In genomic region chr22:45462034-45462655, GRCh38 we compare ENCODE assay signal across 18 cellular contexts. TPM values are rescaled to one million over a fixed set of nuclear protein-coding genes. Genes with fewer than 3 reads are reported as not detected.
DNase-seq lines count a peak whose midpoint lies in the region; ATAC-seq and TF ChIP-seq lines count a peak whose summit lies in the region.
"Had no signal": no experiment of that assay in that cellular context is flagged by ENCODE, and none has a peak within 500 bp of the region (broad histone marks: within the 10 kb centered on the region; RNA-seq: fewer than 3 reads in every experiment).

No MANE protein-coding gene starts in this region.

- TF ChIP-seq CTCF in GM12872 (IDR thresholded peaks at IDR 0.05; ENCODE audit: insufficient read depth, low read depth, low read length) = peak; percentile 45; the same call in 1 of the 3 replicates
- no peak for TF ChIP-seq CTCF in right atrium auricular region (IDR thresholded peaks at IDR 0.05)

- peaks cover 0 to 7% of the 10 kb centered on the region in 2 donors for H3K9me3 ChIP-seq in right atrium auricular region

- peaks cover 0 to 4% of the 10 kb centered on the region in 2 donors for H3K4me1 ChIP-seq in right atrium auricular region

- no peaks in the 10 kb centered on the region for H3K27me3 ChIP-seq in right atrium auricular region
- H3K27me3 ChIP-seq: dorsolateral prefrontal cortex, stomach had no signal

- DNase-seq in HuH-7 (ENCODE audit: low spot score) (peak; percentile 69), SK-MEL-5 (ENCODE audit: low read depth, low spot score) (peak; percentile 34), left kidney (ENCODE audit: low read depth, low spot score) (peak; percentile 48), right atrium auricular region (ENCODE audit: low spot score) (no peak), GM19238 (ENCODE audit: insufficient read length, low spot score) (no peak), NCI-H1417 treated with DMSO at 0.1 percent for 48 hours (lab: John Stamatoyannopoulos, UW) (no peak)
- DNase-seq: activated CD8-positive, alpha-beta memory T cell treated with anti-CD3 and anti-CD28 coated beads, Interleukin-2, amount 50 U/mL, for 48 hours; CD8-positive, alpha-beta memory T cell; dorsolateral prefrontal cortex; NCI-H1092; OCI-M1; stimulated activated CD4-positive, alpha-beta T cell treated with anti-CD3 and anti-CD28 coated beads, Interleukin-4, amount 100 ng/mL, for 1 hour; stomach had no signal

- in situ Hi-C loops in SK-MEL-5 (cut with HindIII; ENCODE audit: low pct_unique_long_range_greater_than_20kb, low sequenced_read_pairs) = no loop called here

- H3K36me3 ChIP-seq in right atrium auricular region = no peaks in the 10 kb centered on the region
- H3K36me3 ChIP-seq: stomach had no signal

- no peak for ATAC-seq in HG03460 (IDR thresholded peaks at IDR 0.05; ENCODE audit: unreplicated experiment)

- H3K4me3 ChIP-seq in right atrium auricular region = no peak overlapping the region
- H3K4me3 ChIP-seq: dorsolateral prefrontal cortex, stomach had no signal

- H3K27ac ChIP-seq in right atrium auricular region = no peak overlapping the region
- H3K27ac ChIP-seq: dorsolateral prefrontal cortex had no signal

RNA-seq across cellular contexts. Expression of gene FBLN1, which starts 40.5 kb away (rescaled TPM):
- 9.7 and 10.1 TPM in 2 replicates for total RNA-seq in SK-MEL-5 (2014; rRNA removed; shearing (Covaris generic))
- polyA plus RNA-seq in SK-MEL-5 (2015; cell fraction: cytosol; rRNA removed) = 71.9 and 97.2 TPM in 2 replicates
- polyA plus RNA-seq in SK-MEL-5 (2015; cell fraction: nucleus; rRNA removed) = 10.0 and 16.9 TPM in 2 replicates
- total RNA-seq in right atrium auricular region = 100 to 1,000 TPM in 1 of 2 donors, 10 to 100 TPM in 1; 92.8 to 354 TPM
- total RNA-seq: CD8-positive, alpha-beta memory T cell had no signal
- polyA plus RNA-seq: CD8-positive, alpha-beta memory T cell had no signal

RNA-seq across cellular contexts. Expression of gene RIBC2, which starts 48.7 kb away (rescaled TPM):
- total RNA-seq in SK-MEL-5 (2014; rRNA removed; shearing (Covaris generic)) = 2.0 and 3.9 TPM in 2 replicates
- polyA plus RNA-seq in SK-MEL-5 (2015; cell fraction: cytosol; rRNA removed) = 3.4 and 4.1 TPM in 2 replicates
- polyA plus RNA-seq in SK-MEL-5 (2015; cell fraction: nucleus; rRNA removed) = 6.0 and 11.3 TPM in 2 replicates
- not detected for total RNA-seq in right atrium auricular region

RNA-seq across cellular contexts. Expression of gene SMC1B, which starts 48.7 kb away (rescaled TPM):
- 0.16 and 0.19 TPM in 2 replicates for total RNA-seq in SK-MEL-5 (2014; rRNA removed; shearing (Covaris generic))
- polyA plus RNA-seq in SK-MEL-5 (2015; cell fraction: cytosol; rRNA removed) = 0.10 and 0.25 TPM in 2 replicates
- polyA plus RNA-seq in SK-MEL-5 (2015; cell fraction: nucleus; rRNA removed) = 0.11 and 0.54 TPM in 2 replicates
- not detected for total RNA-seq in right atrium auricular region
- total RNA-seq: frontal cortex, lower leg skin, omental fat pad, stomach had no signal
- polyA plus RNA-seq: CD8-positive, alpha-beta memory T cell had no signal

Comparison
In these comparisons a context has a peak if more than half of its experiments do, and no peak if none do; other contexts are left out.
1. DNase-seq: peak in HuH-7 (single experiment), SK-MEL-5 (single experiment) and left kidney (single experiment); none in right atrium auricular region (single experiment), GM19238 (single experiment) and NCI-H1417 treated with DMSO at 0.1 percent for 48 hours (single experiment).